Comparison of ENCODE assay signal across 1 cellular context in the genomic region with DNA sequence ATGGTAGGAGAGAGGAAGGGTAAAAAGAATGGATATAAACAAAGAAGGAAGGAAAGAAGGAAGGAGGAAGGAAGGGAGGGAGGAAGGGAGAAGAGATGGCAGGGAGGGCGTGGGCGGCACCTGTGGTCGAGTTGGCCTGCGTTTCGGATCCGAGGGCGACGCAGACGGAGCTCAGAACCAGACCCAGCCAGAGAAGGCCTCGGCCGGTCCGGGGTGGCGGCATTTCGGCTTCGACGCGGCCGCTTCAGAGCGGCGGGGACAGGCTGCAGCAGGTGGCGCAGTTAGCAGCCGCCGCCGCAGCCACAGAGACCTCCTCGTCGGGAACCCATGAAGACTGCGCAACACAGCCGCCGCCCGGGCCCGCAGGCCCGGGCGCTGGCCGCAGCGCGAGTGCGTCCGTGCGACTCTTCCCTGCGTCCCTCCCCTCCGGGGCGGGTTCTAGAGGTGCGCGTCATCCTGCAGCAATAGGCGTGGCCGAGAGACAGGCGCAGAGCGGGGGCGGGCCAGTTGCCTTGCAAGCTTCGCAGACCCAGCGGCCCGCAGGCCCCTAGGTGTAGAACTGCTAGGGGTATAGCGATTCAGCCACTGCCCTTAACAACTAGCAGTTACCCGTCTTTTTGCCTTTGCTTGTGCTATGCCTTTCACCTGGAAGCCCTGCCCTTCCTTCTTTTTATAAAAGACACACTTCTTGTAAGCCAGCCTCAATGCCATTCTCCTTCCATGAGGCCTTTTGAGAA.
A peak's percentile ranks its signal among the peaks of the same experiment; 100 is the strongest.
TF ChIP-seq lines count a peak whose summit lies in the region.

A gene with protein sequence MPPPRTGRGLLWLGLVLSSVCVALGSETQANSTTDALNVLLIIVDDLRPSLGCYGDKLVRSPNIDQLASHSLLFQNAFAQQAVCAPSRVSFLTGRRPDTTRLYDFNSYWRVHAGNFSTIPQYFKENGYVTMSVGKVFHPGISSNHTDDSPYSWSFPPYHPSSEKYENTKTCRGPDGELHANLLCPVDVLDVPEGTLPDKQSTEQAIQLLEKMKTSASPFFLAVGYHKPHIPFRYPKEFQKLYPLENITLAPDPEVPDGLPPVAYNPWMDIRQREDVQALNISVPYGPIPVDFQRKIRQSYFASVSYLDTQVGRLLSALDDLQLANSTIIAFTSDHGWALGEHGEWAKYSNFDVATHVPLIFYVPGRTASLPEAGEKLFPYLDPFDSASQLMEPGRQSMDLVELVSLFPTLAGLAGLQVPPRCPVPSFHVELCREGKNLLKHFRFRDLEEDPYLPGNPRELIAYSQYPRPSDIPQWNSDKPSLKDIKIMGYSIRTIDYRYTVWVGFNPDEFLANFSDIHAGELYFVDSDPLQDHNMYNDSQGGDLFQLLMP (minus strand): TSS at position 392 of the 737 bp plus-strand sequence. CDS start 169 bp downstream, at position 223.

TF ChIP-seq in GM23338, 12 proteins besides CTCF, POLR2A, EP300 and RAD21 (continued from another document):
- TF ChIP-seq, protein P1, sequence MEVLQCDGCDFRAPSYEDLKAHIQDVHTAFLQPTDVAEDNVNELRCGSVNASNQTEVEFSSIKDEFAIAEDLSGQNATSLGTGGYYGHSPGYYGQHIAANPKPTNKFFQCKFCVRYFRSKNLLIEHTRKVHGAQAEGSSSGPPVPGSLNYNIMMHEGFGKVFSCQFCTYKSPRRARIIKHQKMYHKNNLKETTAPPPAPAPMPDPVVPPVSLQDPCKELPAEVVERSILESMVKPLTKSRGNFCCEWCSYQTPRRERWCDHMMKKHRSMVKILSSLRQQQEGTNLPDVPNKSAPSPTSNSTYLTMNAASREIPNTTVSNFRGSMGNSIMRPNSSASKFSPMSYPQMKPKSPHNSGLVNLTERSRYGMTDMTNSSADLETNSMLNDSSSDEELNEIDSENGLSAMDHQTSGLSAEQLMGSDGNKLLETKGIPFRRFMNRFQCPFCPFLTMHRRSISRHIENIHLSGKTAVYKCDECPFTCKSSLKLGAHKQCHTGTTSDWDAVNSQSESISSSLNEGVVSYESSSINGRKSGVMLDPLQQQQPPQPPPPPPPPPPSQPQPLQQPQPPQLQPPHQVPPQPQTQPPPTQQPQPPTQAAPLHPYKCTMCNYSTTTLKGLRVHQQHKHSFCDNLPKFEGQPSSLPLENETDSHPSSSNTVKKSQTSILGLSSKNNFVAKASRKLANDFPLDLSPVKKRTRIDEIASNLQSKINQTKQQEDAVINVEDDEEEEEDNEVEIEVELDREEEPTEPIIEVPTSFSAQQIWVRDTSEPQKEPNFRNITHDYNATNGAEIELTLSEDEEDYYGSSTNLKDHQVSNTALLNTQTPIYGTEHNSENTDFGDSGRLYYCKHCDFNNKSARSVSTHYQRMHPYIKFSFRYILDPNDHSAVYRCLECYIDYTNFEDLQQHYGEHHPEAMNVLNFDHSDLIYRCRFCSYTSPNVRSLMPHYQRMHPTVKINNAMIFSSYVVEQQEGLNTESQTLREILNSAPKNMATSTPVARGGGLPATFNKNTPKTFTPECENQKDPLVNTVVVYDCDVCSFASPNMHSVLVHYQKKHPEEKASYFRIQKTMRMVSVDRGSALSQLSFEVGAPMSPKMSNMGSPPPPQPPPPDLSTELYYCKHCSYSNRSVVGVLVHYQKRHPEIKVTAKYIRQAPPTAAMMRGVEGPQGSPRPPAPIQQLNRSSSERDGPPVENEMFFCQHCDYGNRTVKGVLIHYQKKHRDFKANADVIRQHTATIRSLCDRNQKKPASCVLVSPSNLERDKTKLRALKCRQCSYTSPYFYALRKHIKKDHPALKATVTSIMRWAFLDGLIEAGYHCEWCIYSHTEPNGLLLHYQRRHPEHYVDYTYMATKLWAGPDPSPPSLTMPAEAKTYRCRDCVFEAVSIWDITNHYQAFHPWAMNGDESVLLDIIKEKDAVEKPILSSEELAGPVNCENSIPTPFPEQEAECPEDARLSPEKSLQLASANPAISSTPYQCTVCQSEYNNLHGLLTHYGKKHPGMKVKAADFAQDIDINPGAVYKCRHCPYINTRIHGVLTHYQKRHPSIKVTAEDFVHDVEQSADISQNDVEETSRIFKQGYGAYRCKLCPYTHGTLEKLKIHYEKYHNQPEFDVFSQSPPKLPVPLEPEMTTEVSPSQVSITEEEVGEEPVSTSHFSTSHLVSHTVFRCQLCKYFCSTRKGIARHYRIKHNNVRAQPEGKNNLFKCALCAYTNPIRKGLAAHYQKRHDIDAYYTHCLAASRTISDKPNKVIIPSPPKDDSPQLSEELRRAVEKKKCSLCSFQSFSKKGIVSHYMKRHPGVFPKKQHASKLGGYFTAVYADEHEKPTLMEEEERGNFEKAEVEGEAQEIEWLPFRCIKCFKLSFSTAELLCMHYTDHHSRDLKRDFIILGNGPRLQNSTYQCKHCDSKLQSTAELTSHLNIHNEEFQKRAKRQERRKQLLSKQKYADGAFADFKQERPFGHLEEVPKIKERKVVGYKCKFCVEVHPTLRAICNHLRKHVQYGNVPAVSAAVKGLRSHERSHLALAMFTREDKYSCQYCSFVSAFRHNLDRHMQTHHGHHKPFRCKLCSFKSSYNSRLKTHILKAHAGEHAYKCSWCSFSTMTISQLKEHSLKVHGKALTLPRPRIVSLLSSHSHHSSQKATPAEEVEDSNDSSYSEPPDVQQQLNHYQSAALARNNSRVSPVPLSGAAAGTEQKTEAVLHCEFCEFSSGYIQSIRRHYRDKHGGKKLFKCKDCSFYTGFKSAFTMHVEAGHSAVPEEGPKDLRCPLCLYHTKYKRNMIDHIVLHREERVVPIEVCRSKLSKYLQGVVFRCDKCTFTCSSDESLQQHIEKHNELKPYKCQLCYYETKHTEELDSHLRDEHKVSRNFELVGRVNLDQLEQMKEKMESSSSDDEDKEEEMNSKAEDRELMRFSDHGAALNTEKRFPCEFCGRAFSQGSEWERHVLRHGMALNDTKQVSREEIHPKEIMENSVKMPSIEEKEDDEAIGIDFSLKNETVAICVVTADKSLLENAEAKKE (CRISPR knock-in tag; IDR thresholded peaks at IDR 0.05) = no peak
- peak; percentile 82 for TF ChIP-seq CREB1 (CRISPR knock-in tag; IDR thresholded peaks at IDR 0.05; ENCODE audit: low read depth)
- no peak for TF ChIP-seq EZH2 (IDR thresholded peaks at IDR 0.05; ENCODE audit: low read depth, unreplicated experiment)
